Comparison of ENCODE assay signal across 18 cellular contexts in genomic region chr2:207974214-207974600, GRCh38. TPM values are rescaled to one million over a fixed set of nuclear protein-coding genes. Genes with fewer than 3 reads are reported as not detected.
DNase-seq lines count a peak whose midpoint lies in the region; ATAC-seq and TF ChIP-seq lines count a peak whose summit lies in the region.
"Had no signal": no experiment of that assay in that cellular context is flagged by ENCODE, and none has a peak within 500 bp of the region (broad histone marks: within the 10 kb centered on the region; RNA-seq: fewer than 3 reads in every experiment).

No MANE protein-coding gene starts in this region.

- H3K36me3 Mint-ChIP-seq in T-helper 17 cell (ENCODE audit: low read depth) = peaks cover 6% of the 10 kb centered on the region
- H3K36me3 Mint-ChIP-seq: stimulated activated effector memory CD8-positive, alpha-beta T cell treated with anti-CD3 and anti-CD28 coated beads, Interleukin-12 subunit alpha, Interleukin-12 subunit beta, amount 100 ng/mL, for 72 hours had no signal

- WGBS in lung, 2 donors = 28 to 44% methylated on average over 5 of the region's 5 CpGs

- no peak for TF ChIP-seq CTCF in lung (IDR thresholded peaks at IDR 0.05; ENCODE audit: control extremely low read depth, extremely low read depth)

- H3K4me1 ChIP-seq in lung (ENCODE audit: control insufficient read depth in 2 of 2, insufficient read depth in 2 of 2, low read length in 2 of 2) = peaks cover 2 to 15% of the 10 kb centered on the region in 2 donors

- peaks cover 26% of the 10 kb centered on the region for H3K4me1 Mint-ChIP-seq in T-helper 17 cell

- H3K9me3 ChIP-seq in lung (ENCODE audit: control insufficient read depth in 2 of 2, insufficient read depth in 1 of 2, low read length in 1 of 2) (no peaks in the 10 kb centered on the region), T-helper 17 cell (ENCODE audit: control insufficient read depth, low read length, poor library complexity, severe bottlenecking) (no peaks in the 10 kb centered on the region)
- H3K9me3 ChIP-seq: colonic mucosa had no signal

- no peak overlapping the region for H3K4me3 Mint-ChIP-seq in T-helper 17 cell
- H3K4me3 Mint-ChIP-seq: immature natural killer cell; stimulated activated effector memory CD8-positive, alpha-beta T cell treated with anti-CD3 and anti-CD28 coated beads, Interleukin-12 subunit alpha, Interleukin-12 subunit beta, amount 100 ng/mL, for 72 hours had no signal

- H3K4me3 ChIP-seq in lung = no peak overlapping the region
- H3K4me3 ChIP-seq: colonic mucosa, skin epidermis had no signal

- DNase-seq in CD1c-positive myeloid dendritic cell (ENCODE audit: extremely low spot score) = peak; percentile 33
- DNase-seq in MV-4-11 (lab: John Stamatoyannopoulos, UW) = peak; percentile 38
- peak; percentile 17 for DNase-seq in astrocyte of the hippocampus (ENCODE audit: low read depth, low spot score)
- DNase-seq in lung (ENCODE audit: low spot score) = peak; percentile 59
- DNase-seq in T-helper 17 cell = no peak
- DNase-seq in NCI-H2029 treated with DMSO at 0.1 percent for 48 hours (lab: John Stamatoyannopoulos, UW) = no peak
- DNase-seq: ACHN, anterior cingulate cortex, colonic mucosa, immature natural killer cell, NCI-H1436, NCI-H446, occipital lobe, SW 1271 had no signal

- peaks cover 5 to 7% of the 10 kb centered on the region in 2 donors for H3K36me3 ChIP-seq in lung (ENCODE audit: control insufficient read depth in 2 of 2, insufficient read depth in 2 of 2, low read length in 2 of 2)
- H3K36me3 ChIP-seq: colonic mucosa had no signal

- H3K27me3 Mint-ChIP-seq in T-helper 17 cell = no peaks in the 10 kb centered on the region

- H3K27ac ChIP-seq in lung (ENCODE audit: low read depth in 1 of 2, low read length in 1 of 2) = no peak overlapping the region
- H3K27ac ChIP-seq: colonic mucosa, skin epidermis had no signal

- H3K27me3 ChIP-seq in lung (ENCODE audit: control insufficient read depth, insufficient read depth) = no peaks in the 10 kb centered on the region
- H3K27me3 ChIP-seq: colonic mucosa had no signal

- ATAC-seq in lung (ENCODE audit: insufficient read depth, low FRiP score) (peak; percentile 86), HG02840 (IDR thresholded peaks at IDR 0.05; ENCODE audit: low FRiP score, unreplicated experiment) (no peak), T-helper 17 cell (no peak), GM21367 (IDR thresholded peaks at IDR 0.05; ENCODE audit: unreplicated experiment) (no peak)

- no peak overlapping the region for H3K27ac Mint-ChIP-seq in T-helper 17 cell
- H3K27ac Mint-ChIP-seq: stimulated activated effector memory CD8-positive, alpha-beta T cell treated with anti-CD3 and anti-CD28 coated beads, Interleukin-12 subunit alpha, Interleukin-12 subunit beta, amount 100 ng/mL, for 72 hours had no signal

RNA-seq across cellular contexts. Expression of gene PLEKHM3, which starts 51.1 kb away (rescaled TPM):
- 10 to 100 TPM; 16.3 to 32.9 TPM for total RNA-seq in lung
- 1 to 10 TPM; 5.6 to 8.4 TPM for polyA plus RNA-seq in lung
- total RNA-seq in T-helper 17 cell = 10 to 100 TPM; 14.3 to 14.4 TPM

Comparison
In these comparisons a context has a peak if more than half of its experiments do, and no peak if none do; other contexts are left out.
1. DNase-seq: peak in CD1c-positive myeloid dendritic cell (single experiment), MV-4-11 (single experiment), astrocyte of the hippocampus (single experiment) and lung (single experiment); none in T-helper 17 cell (0 of 3) and NCI-H2029 treated with DMSO at 0.1 percent for 48 hours (single experiment).